Comparison of ENCODE assay signal across 8 cellular contexts in the genomic region with DNA sequence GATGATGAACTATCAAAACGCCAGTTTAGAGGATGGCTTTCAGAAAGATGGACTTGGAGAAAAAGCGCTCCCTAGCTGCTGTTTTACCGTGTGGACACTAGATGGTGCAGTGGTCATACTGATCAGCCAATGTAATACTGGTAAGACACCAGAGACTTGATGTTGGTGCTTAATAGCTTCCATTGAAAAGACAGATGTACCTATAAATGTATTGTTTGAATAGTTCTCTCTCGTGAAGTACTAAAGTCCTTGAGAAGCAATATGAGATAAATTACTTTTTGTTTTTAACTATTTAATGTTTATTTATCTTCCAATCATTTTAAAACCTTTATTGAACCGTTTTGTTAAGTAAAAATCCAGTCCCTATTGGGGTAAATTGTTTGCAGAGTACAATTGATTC.
DNase-seq lines count a peak whose midpoint lies in the region; ATAC-seq lines count a peak whose summit lies in the region.

No MANE protein-coding gene starts in this region.

- H2BK120ac ChIP-seq in trophoblast cell (ENCODE audit: insufficient read depth, low read length, poor library complexity): no peak overlapping the region

- no peak overlapping the region for H3K9ac ChIP-seq in trophoblast cell (ENCODE audit: low read length)

- H3K9me3 ChIP-seq in trophoblast cell (ENCODE audit: insufficient read depth, low read depth, low read length): peaks cover 2% of the 10 kb centered on the region

- H4K12ac ChIP-seq in trophoblast cell (ENCODE audit: low read depth, low read length): no peak overlapping the region

- H3K4me1 ChIP-seq in trophoblast cell (ENCODE audit: control insufficient read depth in 1 of 2, insufficient read depth in 2 of 2, low read length in 2 of 2): peaks cover 6% of the 10 kb centered on the region in 2 experiments

- no peak overlapping the region for H3K4me3 Mint-ChIP-seq in activated naive CD4-positive, alpha-beta T cell treated with anti-CD3 and anti-CD28 coated beads, Interleukin-2, amount 10 ng/mL, durations not matched to agents 7 days and 5 days

- no peak overlapping the region for H3K27ac ChIP-seq in trophoblast cell (ENCODE audit: low read depth, low read length)

- DNase-seq in GM03348 (ENCODE audit: low spot score): peak; percentile 78
- DNase-seq in KG1 (lab: John Stamatoyannopoulos, UW): peak; percentile 58
- DNase-seq in OCI-M1 (lab: John Stamatoyannopoulos, UW): peak; percentile 93
- peak; percentile 54 for DNase-seq in activated naive CD4-positive, alpha-beta T cell treated with anti-CD3 and anti-CD28 coated beads, Interleukin-2, amount 10 ng/mL, durations not matched to agents 7 days and 5 days
- peak; percentile 75 for DNase-seq in glomerular visceral epithelial cell (ENCODE audit: extremely low spot score)
- DNase-seq in trophoblast cell: peak; percentile 45 to 87

- H2AK5ac ChIP-seq in trophoblast cell (ENCODE audit: low read length): no peak overlapping the region

- no peak overlapping the region for H3K4me2 ChIP-seq in trophoblast cell (ENCODE audit: low read length)

- no peaks in the 10 kb centered on the region for H3K4me1 Mint-ChIP-seq in activated naive CD4-positive, alpha-beta T cell treated with anti-CD3 and anti-CD28 coated beads, Interleukin-2, amount 10 ng/mL, durations not matched to agents 7 days and 5 days

- H3K23ac ChIP-seq in trophoblast cell (ENCODE audit: low read length): no peak overlapping the region

- H3K14ac ChIP-seq in trophoblast cell (ENCODE audit: low read length): no peak overlapping the region

- no peaks in the 10 kb centered on the region for H3K27me3 Mint-ChIP-seq in activated naive CD4-positive, alpha-beta T cell treated with anti-CD3 and anti-CD28 coated beads, Interleukin-2, amount 10 ng/mL, durations not matched to agents 7 days and 5 days

- no peak overlapping the region for H2BK5ac ChIP-seq in trophoblast cell (ENCODE audit: low read depth, low read length, poor library complexity)

- no peaks in the 10 kb centered on the region for H3K36me3 ChIP-seq in trophoblast cell (ENCODE audit: control insufficient read depth in 1 of 2, insufficient read depth in 2 of 2, low read length in 2 of 2)

- no peak overlapping the region for H2BK12ac ChIP-seq in trophoblast cell (ENCODE audit: low read length)

- H4K91ac ChIP-seq in trophoblast cell (ENCODE audit: low read depth, low read length): no peak overlapping the region

- no CpG with 5 or more reads among the region's 5 CpGs for WGBS in trophoblast cell (ENCODE audit: extremely low coverage, insufficient coverage, insufficient read length)

- CTCF ChIA-PET in activated naive CD4-positive, alpha-beta T cell treated with anti-CD3 and anti-CD28 coated beads, Interleukin-2, amount 10 ng/mL, durations not matched to agents 7 days and 5 days (lab: Charles Lee): interaction anchor here (0.6 to 5.1 kb wide), 26 partner anchors 9 to 594 kb away, joined by 3 to 58 read pairs (median 3); a partner anchor contains a TSS

- H3K4me3 ChIP-seq in trophoblast cell (ENCODE audit: low read depth, low read length): no peak overlapping the region

- ATAC-seq in GM21717 (IDR thresholded peaks at IDR 0.05; ENCODE audit: unreplicated experiment) (peak; percentile 70), GM19351 (IDR thresholded peaks at IDR 0.05; ENCODE audit: unreplicated experiment) (no peak)

- H3K36me3 Mint-ChIP-seq in activated naive CD4-positive, alpha-beta T cell treated with anti-CD3 and anti-CD28 coated beads, Interleukin-2, amount 10 ng/mL, durations not matched to agents 7 days and 5 days: peaks cover 2% of the 10 kb centered on the region

- H4K8ac ChIP-seq in trophoblast cell (ENCODE audit: low read depth, low read length): no peak overlapping the region

- H2AFZ ChIP-seq in trophoblast cell (ENCODE audit: insufficient read depth, low read length, poor library complexity): no peak overlapping the region

- H3K27ac Mint-ChIP-seq in activated naive CD4-positive, alpha-beta T cell treated with anti-CD3 and anti-CD28 coated beads, Interleukin-2, amount 10 ng/mL, durations not matched to agents 7 days and 5 days: no peak overlapping the region

- H3K79me2 ChIP-seq in trophoblast cell (ENCODE audit: control insufficient read depth, insufficient read depth, low read length, poor library complexity): no peaks in the 10 kb centered on the region

- H3K4ac ChIP-seq in trophoblast cell (ENCODE audit: low read depth, low read length): no peak overlapping the region

- no peaks in the 10 kb centered on the region for H3K9me3 Mint-ChIP-seq in activated naive CD4-positive, alpha-beta T cell treated with anti-CD3 and anti-CD28 coated beads, Interleukin-2, amount 10 ng/mL, durations not matched to agents 7 days and 5 days

- peaks cover 5% of the 10 kb centered on the region for H3K79me1 ChIP-seq in trophoblast cell (ENCODE audit: low read length)

- H3K18ac ChIP-seq in trophoblast cell (ENCODE audit: low read length): no peak overlapping the region

- no peaks in the 10 kb centered on the region for H3K27me3 ChIP-seq in trophoblast cell (ENCODE audit: insufficient read depth, low read length)
